8 cellular contexts compared by ENCODE assay signal in the genomic region with DNA sequence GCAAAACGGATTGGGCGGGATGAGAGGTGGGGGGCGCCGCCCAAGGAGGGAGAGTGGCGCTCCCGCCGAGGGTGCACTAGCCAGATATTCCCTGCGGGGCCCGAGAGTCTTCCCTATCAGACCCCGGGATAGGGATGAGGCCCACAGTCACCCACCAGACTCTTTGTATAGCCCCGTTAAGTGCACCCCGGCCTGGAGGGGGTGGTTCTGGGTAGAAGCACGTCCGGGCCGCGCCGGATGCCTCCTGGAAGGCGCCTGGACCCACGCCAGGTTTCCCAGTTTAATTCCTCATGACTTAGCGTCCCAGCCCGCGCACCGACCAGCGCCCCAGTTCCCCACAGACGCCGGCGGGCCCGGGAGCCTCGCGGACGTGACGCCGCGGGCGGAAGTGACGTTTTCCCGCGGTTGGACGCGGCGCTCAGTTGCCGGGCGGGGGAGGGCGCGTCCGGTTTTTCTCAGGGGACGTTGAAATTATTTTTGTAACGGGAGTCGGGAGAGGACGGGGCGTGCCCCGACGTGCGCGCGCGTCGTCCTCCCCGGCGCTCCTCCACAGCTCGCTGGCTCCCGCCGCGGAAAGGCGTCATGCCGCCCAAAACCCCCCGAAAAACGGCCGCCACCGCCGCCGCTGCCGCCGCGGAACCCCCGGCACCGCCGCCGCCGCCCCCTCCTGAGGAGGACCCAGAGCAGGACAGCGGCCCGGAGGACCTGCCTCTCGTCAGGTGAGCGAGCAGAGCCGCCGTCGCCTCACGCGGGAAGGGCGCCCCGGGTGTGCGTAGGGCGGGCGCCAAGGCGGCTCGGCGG. TPM values are rescaled to one million over a fixed set of nuclear protein-coding genes. Genes with fewer than 3 reads are reported as not detected.
A peak's percentile ranks its signal among the peaks of the same experiment; 100 is the strongest.
DNase-seq lines count a peak whose midpoint lies in the region; ATAC-seq and TF ChIP-seq lines count a peak whose summit lies in the region.

TSS of gene RB1 (plus strand) at position 421 of the 801 bp plus-strand sequence. CDS start at position 583, 162 bp downstream.

- ATAC-seq in GM18505 (IDR thresholded peaks at IDR 0.05; ENCODE audit: unreplicated experiment) = peak; percentile 80
- peak; percentile 71 for ATAC-seq in HG02943 (IDR thresholded peaks at IDR 0.05; ENCODE audit: low read depth, unreplicated experiment)
- peak; percentile 97 for ATAC-seq in aorta (ENCODE audit: low FRiP score)

- TF ChIP-seq POLR2A in GM18505 (IDR thresholded peaks at IDR 0.05; ENCODE audit: borderline replicate concordance, extremely low read depth, insufficient read depth, insufficient read length) = peak; percentile 94

- DNase-seq in NCI-H2029 treated with DMSO at 0.1 percent for 48 hours (lab: John Stamatoyannopoulos, UW) = peak; percentile 4
- DNase-seq in T-helper 9 cell = peak; percentile 89
- DNase-seq in astrocyte of the hippocampus (ENCODE audit: low read depth, low spot score) = peak; percentile 96
- peak; percentile 95 for DNase-seq in hepatocyte (ENCODE audit: low spot score)
- peak; percentile 69 for DNase-seq in renal cortical epithelial cell (ENCODE audit: low read depth)
- peak; percentile 95 to 98 for DNase-seq in aorta

- peak within 1 kb of the TSS; percentile 89 for H2AFZ ChIP-seq in hepatocyte

- WGBS in hepatocyte (ENCODE audit: low lambda C conversion rate, missing lambda C conversion rate) = 1% methylated on average over 58 of the region's 97 CpGs
- 0% methylated on average over 75 to 97 of the region's 97 CpGs for WGBS in aorta, 2 donors

- H3K4me3 ChIP-seq in hepatocyte (peak within 1 kb of the TSS; percentile 87), aorta (ENCODE audit: low read length in 2 of 2) (peak within 1 kb of the TSS; percentile 79 to 98)

- H3K4me2 ChIP-seq in hepatocyte = peak within 1 kb of the TSS; percentile 84

- H3K79me2 ChIP-seq in hepatocyte = peaks cover 41% of the 10 kb centered on the region

- H3K9me3 ChIP-seq in hepatocyte (ENCODE audit: low read depth) = no peaks in the 10 kb centered on the region
- H3K9me3 ChIP-seq in aorta (ENCODE audit: control insufficient read depth, low read length) = no peaks in the 10 kb centered on the region

- intact Hi-C loops in aorta (cut with DNase I) = loop anchor here (5.0 to 10.0 kb wide), 5 partner anchors 69 to 266 kb away; partner anchors contain the start of genes ITM2B (in 1 of the 2), MED4 (in 1 of the 2) and NUDT15 (in 1 of the 2)

- peak within 1 kb of the TSS; percentile 99 for H3K27ac ChIP-seq in hepatocyte
- peak within 1 kb of the TSS; percentile 91 to 98 for H3K27ac ChIP-seq in aorta (ENCODE audit: low read depth in 1 of 2, low read length in 2 of 2)

- H4K20me1 ChIP-seq in hepatocyte (ENCODE audit: insufficient read depth, poor library complexity, severe bottlenecking) = no peaks in the 10 kb centered on the region

- no peak for TF ChIP-seq CTCF in hepatocyte (IDR thresholded peaks at IDR 0.05; ENCODE audit: poor library complexity)

- H3K4me1 ChIP-seq in hepatocyte (ENCODE audit: insufficient read depth) (peaks cover 8% of the 10 kb centered on the region), aorta (ENCODE audit: control insufficient read depth in 1 of 2, insufficient read depth in 2 of 2, low read length in 2 of 2) (peaks cover 0 to 2% of the 10 kb centered on the region in 2 donors)

- H3K27me3 ChIP-seq in hepatocyte (no peaks in the 10 kb centered on the region), aorta (ENCODE audit: control insufficient read depth in 1 of 2, insufficient read depth in 2 of 2, low read length in 1 of 2) (no peaks in the 10 kb centered on the region)

- H3K36me3 ChIP-seq in hepatocyte (replicated peaks; ENCODE audit: insufficient read depth, low read depth) (no peaks in the 10 kb centered on the region), aorta (ENCODE audit: control insufficient read depth in 1 of 2, insufficient read depth in 2 of 2, low read length in 1 of 2) (no peaks in the 10 kb centered on the region)

- no peaks in the 10 kb centered on the region for H3K9me2 ChIP-seq in hepatocyte (replicated peaks; ENCODE audit: insufficient read depth)

RNA-seq across cellular contexts. Expression of gene RB1, which starts in this region (rescaled TPM):
- total RNA-seq in hepatocyte = 41.0 and 45.1 TPM in 2 replicates
- polyA plus RNA-seq in hepatocyte = 17.5 and 18.2 TPM in 2 replicates
- total RNA-seq in renal cortical epithelial cell = 53.1 and 87.3 TPM in 2 replicates
- total RNA-seq in aorta = 10 to 100 TPM; 38.7 to 45.8 TPM
- polyA plus RNA-seq in aorta = 10 to 100 TPM; 14.7 to 38.3 TPM

Comparison
In these comparisons a context has a peak if more than half of its experiments do, and no peak if none do; other contexts are left out.
1. Peak in every context shown above with its lines: DNase-seq, ATAC-seq, H3K4me3 ChIP-seq and H3K27ac ChIP-seq.
2. DNase-seq: peak in every context shown above with its lines; median percentile 96 in aorta; 96 in astrocyte of the hippocampus; 95 in hepatocyte; 89 in T-helper 9 cell; 69 in renal cortical epithelial cell; 4 in NCI-H2029 treated with DMSO at 0.1 percent for 48 hours.